ENCODE assay signal across 17 cellular contexts in genomic region chr6:3316363-3316762, GRCh38. TPM values are rescaled to one million over a fixed set of nuclear protein-coding genes. Genes with fewer than 3 reads are reported as not detected.
DNase-seq lines count a peak whose midpoint lies in the region; ATAC-seq, FAIRE-seq and TF ChIP-seq lines count a peak whose summit lies in the region.
"Had no signal": no experiment of that assay in that cellular context is flagged by ENCODE, and none has a peak within 500 bp of the region (broad histone marks: within the 10 kb centered on the region; RNA-seq: fewer than 3 reads in every experiment).

No MANE protein-coding gene starts in this region.

- in situ Hi-C loops in KBM-7 (cut with MboI; ENCODE audit: low pct_unique_long_range_greater_than_20kb, low sequenced_read_pairs), result no loop called here

- H3K27ac ChIP-seq in right cardiac atrium (ENCODE audit: low read length) (no peak overlapping the region), kidney (ENCODE audit: low read depth in 2 of 2, low read length in 2 of 2) (no peak overlapping the region), left ventricle myocardium inferior (replicated peaks) (no peak overlapping the region)
- H3K27ac ChIP-seq: BLaER1 had no signal

- no peaks in the 10 kb centered on the region for H3K4me1 ChIP-seq in right cardiac atrium (ENCODE audit: control insufficient read depth, insufficient read depth, low read length)
- H3K4me1 ChIP-seq in kidney (ENCODE audit: control insufficient read depth in 1 of 2, insufficient read depth in 1 of 2, low read depth in 1 of 2, low read length in 2 of 2), result no peaks in the 10 kb centered on the region
- H3K4me1 ChIP-seq in left ventricle myocardium inferior, result no peaks in the 10 kb centered on the region
- H3K4me1 ChIP-seq: Caco-2 had no signal

- H3K27me3 Mint-ChIP-seq in endothelial cell (ENCODE audit: unreplicated experiment), result peaks cover 7% of the 10 kb centered on the region

- no peak for ATAC-seq in right cardiac atrium

- DNase-seq in cardiac septum (ENCODE audit: low spot score) (peak; percentile 33), right cardiac atrium (no peak), endothelial cell (ENCODE audit: low spot score) (no peak), posterior vena cava (ENCODE audit: low spot score) (peak; percentile 35), kidney (no peak), left ventricle myocardium inferior (no peak), KBM-7 (no peak)
- DNase-seq: 8988T; AML-193; Caco-2; CD8-positive, alpha-beta memory T cell; DND-41; GDM1; GOT3; H9 had no signal

- peaks cover 30% of the 10 kb centered on the region for H3K36me3 Mint-ChIP-seq in endothelial cell (ENCODE audit: low read depth, unreplicated experiment)
- H3K36me3 Mint-ChIP-seq: CD8-positive, alpha-beta memory T cell had no signal

- H3K4me3 ChIP-seq in right cardiac atrium (ENCODE audit: low read length), result no peak overlapping the region
- H3K4me3 ChIP-seq in kidney (ENCODE audit: low read length in 2 of 2), result no peak overlapping the region
- no peak overlapping the region for H3K4me3 ChIP-seq in left ventricle myocardium inferior
- H3K4me3 ChIP-seq: BLaER1 had no signal

- H3K4me3 Mint-ChIP-seq in endothelial cell (ENCODE audit: unreplicated experiment), result peak overlapping the region; percentile 31
- H3K4me3 Mint-ChIP-seq: CD8-positive, alpha-beta memory T cell; H9 had no signal

- H3K9ac ChIP-seq in kidney (ENCODE audit: low read length in 2 of 2), result no peak overlapping the region
- H3K9ac ChIP-seq: BLaER1 had no signal

- WGBS in right cardiac atrium, result 80% methylated on average over 7 of the region's 7 CpGs

- no peak for TF ChIP-seq CTCF in endothelial cell (IDR thresholded peaks at IDR 0.05; ENCODE audit: unreplicated experiment)
- TF ChIP-seq CTCF in kidney (IDR thresholded peaks at IDR 0.05; ENCODE audit: borderline replicate concordance, extremely low read depth, insufficient read depth), result no peak
- no peak for TF ChIP-seq CTCF in left ventricle myocardium inferior (IDR thresholded peaks at IDR 0.05; ENCODE audit: borderline replicate concordance)

- no peaks in the 10 kb centered on the region for H3K9me3 ChIP-seq in right cardiac atrium (ENCODE audit: control insufficient read depth, low read length)
- no peaks in the 10 kb centered on the region for H3K9me3 ChIP-seq in kidney (ENCODE audit: control insufficient read depth in 1 of 2, low read length in 2 of 2)
- H3K9me3 ChIP-seq in left ventricle myocardium inferior (replicated peaks), result no peaks in the 10 kb centered on the region
- H3K9me3 ChIP-seq: BLaER1, Caco-2 had no signal

- H3K36me3 ChIP-seq in kidney (ENCODE audit: control insufficient read depth in 1 of 2, insufficient read depth in 2 of 2, low read length in 2 of 2), result no peaks in the 10 kb centered on the region
- H3K36me3 ChIP-seq in left ventricle myocardium inferior, result no peaks in the 10 kb centered on the region
- H3K36me3 ChIP-seq: BLaER1 had no signal

- FAIRE-seq in kidney (lab: Jason Lieb, UNC), result no peak
- FAIRE-seq: GM12892 had no signal

- H3K27ac Mint-ChIP-seq in endothelial cell (ENCODE audit: unreplicated experiment), result no peak overlapping the region
- H3K27ac Mint-ChIP-seq: CD8-positive, alpha-beta memory T cell; H9 had no signal

- H3K4me1 Mint-ChIP-seq in endothelial cell (ENCODE audit: unreplicated experiment), result peaks cover 7% of the 10 kb centered on the region

- H3K27me3 ChIP-seq in right cardiac atrium (ENCODE audit: control insufficient read depth, insufficient read depth), result no peaks in the 10 kb centered on the region
- no peaks in the 10 kb centered on the region for H3K27me3 ChIP-seq in left ventricle myocardium inferior (ENCODE audit: low read depth)
- H3K27me3 ChIP-seq: BLaER1 had no signal

- intact Hi-C loops in cardiac septum (cut with DNase I), result no loop called here
- intact Hi-C loops in right cardiac atrium (cut with DNase I), result no loop called here
- intact Hi-C loops in posterior vena cava (cut with DNase I), result loop anchor here in 1 of 2 donors (5.0 kb wide), 1 partner anchor 129 kb away; no protein-coding TSS in a partner anchor
- intact Hi-C loops in kidney (cut with DNase I), result no loop called here
- intact Hi-C loops in left ventricle myocardium inferior (cut with micrococcal nuclease), result no loop called here

- no peaks in the 10 kb centered on the region for H3K9me3 Mint-ChIP-seq in endothelial cell (ENCODE audit: unreplicated experiment)
- H3K9me3 Mint-ChIP-seq: CD8-positive, alpha-beta memory T cell; H9 had no signal

RNA-seq across cellular contexts. Expression of gene PSMG4, which starts 57.6 kb away (rescaled TPM):
- total RNA-seq in cardiac septum, result 8.8 TPM
- total RNA-seq in right cardiac atrium, result 10 to 100 TPM in 2 of 4 donors, 1 to 10 TPM in 2; 7.9 to 10.7 (median 9.9) TPM
- 16.7 TPM for polyA plus RNA-seq in right cardiac atrium
- total RNA-seq in endothelial cell (ENCODE audit: unreplicated experiment), result 9.7 TPM
- total RNA-seq in posterior vena cava, result 10 to 100 TPM; 14.3 to 18.0 TPM
- total RNA-seq in kidney, result 24.9 TPM
- polyA plus RNA-seq in kidney (ENCODE audit: insufficient read depth, low read depth, low replicate concordance), result 36.8 TPM
- total RNA-seq in left ventricle myocardium inferior, result 11.2 TPM

Comparison
In these comparisons a context has a peak if more than half of its experiments do, and no peak if none do; other contexts are left out.
1. DNase-seq: peak in cardiac septum (single experiment) and posterior vena cava (single experiment); none in right cardiac atrium (0 of 3), endothelial cell (single experiment), kidney (single experiment), left ventricle myocardium inferior (single experiment) and KBM-7 (single experiment).